ENCODE assay signal across 34 cellular contexts in the genomic region with DNA sequence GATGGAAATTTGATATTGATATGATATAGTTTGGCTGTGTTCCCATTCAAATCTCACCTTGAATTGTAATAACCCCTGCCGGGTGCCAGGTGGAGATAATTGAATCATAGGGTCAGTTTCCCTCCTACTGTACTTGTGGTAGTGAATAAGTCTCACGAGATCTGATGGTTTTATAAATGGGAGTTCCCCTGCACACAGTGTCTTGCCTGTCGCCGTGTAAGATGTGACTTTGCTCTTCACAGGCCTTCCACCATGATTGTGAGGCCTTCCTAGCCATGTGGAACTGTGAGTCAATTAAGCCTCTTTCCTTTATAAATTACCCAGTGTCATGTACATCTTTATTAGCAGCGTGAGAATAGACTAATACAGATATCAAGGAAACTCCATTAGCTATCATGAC.
"Had no signal": no experiment of that assay in that cellular context is flagged by ENCODE, and none has a peak within 500 bp of the region (broad histone marks: within the 10 kb centered on the region; RNA-seq: fewer than 3 reads in every experiment).

No MANE protein-coding gene starts in this region.

- H3K4me3 Mint-ChIP-seq: activated CD8-positive, alpha-beta T cell treated with anti-CD3 and anti-CD28 coated beads for 36 hours; activated naive CD8-positive, alpha-beta T cell; activated T-helper 1 cell treated with anti-CD3 and anti-CD28 coated beads, Interleukin-12 subunit alpha, Interleukin-12 subunit beta, Interleukin-2, Interleukin-4 antibody, amounts not matched to agents 30 ng/mL and 10 ng/mL and 1 ng/mL, durations not matched to agents 14 hours and 24 hours and 36 hours; central memory CD8-positive, alpha-beta T cell; dendritic cell treated with granulocyte-macrophage colony-stimulating factor and Interleukin-4, amounts not matched to agents 40 ng/mL and 50 ng/mL, for 4 days; endodermal cell; T-helper 17 cell; T-helper 2 cell treated with Interferon-gamma antibody and Interleukin-4, amounts not matched to agents 5 μg/mL and 100 μg/mL, for 36 hours had no signal

- FAIRE-seq: astrocyte, bronchial epithelial cell, frontal cortex had no signal

- H3K27ac Mint-ChIP-seq: activated CD8-positive, alpha-beta T cell treated with anti-CD3 and anti-CD28 coated beads for 36 hours; activated naive CD8-positive, alpha-beta T cell; activated T-helper 1 cell treated with anti-CD3 and anti-CD28 coated beads, Interleukin-12 subunit alpha, Interleukin-12 subunit beta, Interleukin-2, Interleukin-4 antibody, amounts not matched to agents 30 ng/mL and 10 ng/mL and 1 ng/mL, durations not matched to agents 14 hours and 24 hours and 36 hours; dendritic cell treated with granulocyte-macrophage colony-stimulating factor and Interleukin-4, amounts not matched to agents 40 ng/mL and 50 ng/mL, for 4 days; endodermal cell; T-helper 17 cell; T-helper 2 cell treated with Interferon-gamma antibody and Interleukin-4, amounts not matched to agents 5 μg/mL and 100 μg/mL, for 36 hours had no signal

- H3K27me3 Mint-ChIP-seq: activated naive CD8-positive, alpha-beta T cell; dendritic cell treated with granulocyte-macrophage colony-stimulating factor and Interleukin-4, amounts not matched to agents 40 ng/mL and 50 ng/mL, for 4 days had no signal

- ATAC-seq: activated CD8-positive, alpha-beta T cell treated with anti-CD3 and anti-CD28 coated beads for 36 hours; esophagus mucosa; T-helper 17 cell had no signal

- H3K4me1 Mint-ChIP-seq: central memory CD8-positive, alpha-beta T cell; endodermal cell; T-helper 17 cell had no signal

- DNase-seq: activated CD4-positive, alpha-beta T cell treated with anti-CD3 and anti-CD28 coated beads for 4 hours; activated CD4-positive, alpha-beta T cell treated with anti-CD3 and anti-CD28 coated beads, Interleukin-2, amount 50 U/mL, for 1 hour; activated CD4-positive, alpha-beta T cell treated with anti-CD3 and anti-CD28 coated beads, Interleukin-2, amount 50 U/mL, for 48 hours; activated CD4-positive, CD25-positive, alpha-beta regulatory T cell; activated CD4-positive, CD25-positive, alpha-beta regulatory T cell treated with anti-CD3 and anti-CD28 coated beads, Interleukin-2, amount 50 U/mL, for 72 hours; activated CD8-positive, alpha-beta memory T cell treated with anti-CD3 and anti-CD28 coated beads for 24 hours; activated CD8-positive, alpha-beta memory T cell treated with anti-CD3 and anti-CD28 coated beads, Interleukin-2, amount 50 U/mL, for 4 hours; activated CD8-positive, alpha-beta T cell treated with anti-CD3 and anti-CD28 coated beads for 36 hours; activated gamma-delta T cell; activated naive CD4-positive, alpha-beta T cell; activated naive CD4-positive, alpha-beta T cell treated with anti-CD3 and anti-CD28 coated beads, Interleukin-2, amount 50 U/mL, for 16 hours; activated T-cell treated with anti-CD3 and anti-CD28 coated beads, Interleukin-2, amount 50 U/mL, for 1 hour; activated T-cell treated with anti-CD3 and anti-CD28 coated beads, Interleukin-2, amount 50 U/mL, for 48 hours; amniotic stem cell; anterior cingulate cortex; brain microvascular endothelial cell; dorsolateral prefrontal cortex; effector memory CD4-positive, alpha-beta T cell; endodermal cell; foreskin fibroblast; head of caudate nucleus; hippocampal formation; T-helper 17 cell; T1000; WERI-Rb-1 had no signal
